In the genomic region with DNA sequence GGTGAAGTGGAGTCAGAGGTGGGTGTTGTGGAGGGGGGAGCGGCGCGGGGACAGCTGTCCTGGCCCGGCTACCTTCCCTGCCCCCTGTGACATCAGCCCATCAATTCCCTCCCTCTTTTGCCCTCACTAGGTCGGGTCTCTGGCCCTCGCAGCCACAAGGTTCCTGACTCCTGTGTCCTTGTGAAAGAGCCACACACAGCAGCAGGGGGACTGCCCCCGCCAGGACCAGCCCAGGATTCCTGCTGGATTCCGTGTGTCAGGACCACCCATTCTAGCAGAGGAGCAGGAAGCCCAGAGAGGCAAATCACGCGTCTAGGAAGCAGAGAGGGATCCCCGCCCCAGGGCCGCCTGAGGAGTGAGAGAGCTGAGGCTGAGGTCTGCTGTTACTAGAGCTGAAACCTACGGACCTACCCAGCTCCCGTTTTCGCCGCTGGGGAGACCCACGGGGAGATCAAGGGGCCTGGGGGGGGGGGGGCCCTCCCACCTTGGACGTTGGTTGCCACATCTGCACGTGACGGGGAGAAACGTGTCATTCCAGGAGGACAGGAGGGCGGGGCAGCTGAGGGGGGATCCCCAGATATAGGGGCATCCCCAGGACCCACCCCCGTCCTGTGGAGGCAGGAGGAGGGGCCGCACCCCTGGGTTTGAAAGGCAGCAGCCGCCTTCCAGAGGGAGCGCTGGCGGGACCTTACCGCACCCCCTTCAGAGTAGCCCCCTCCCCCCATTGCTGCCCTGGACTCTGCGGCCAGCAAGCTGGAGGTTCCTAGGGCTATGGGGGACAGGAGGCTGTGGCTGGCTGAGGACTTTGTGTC, we compare ENCODE assay signal across 8 cellular contexts. TPM values are rescaled to one million over a fixed set of nuclear protein-coding genes. Genes with fewer than 3 reads are reported as not detected.
DNase-seq lines count a peak whose midpoint lies in the region; ATAC-seq and TF ChIP-seq lines count a peak whose summit lies in the region.

No MANE protein-coding gene starts in this region.

- POLR2A ChIA-PET in activated CD4-positive, alpha-beta T cell treated with anti-CD3 and anti-CD28 coated beads for 36 hours (lab: Charles Lee): interaction anchor here (0.6 to 1.3 kb wide), 3 partner anchors 11 to 765 kb away, joined by 3 to 8 read pairs (median 4); no protein-coding TSS in a partner anchor
- POLR2A ChIA-PET in RWPE1 (lab: Yijun Ruan, JAX; ENCODE audit: low non-redundant PET): no interaction called here

- no peaks in the 10 kb centered on the region for H3K9me3 ChIP-seq in neural progenitor cell (ENCODE audit: low read depth)
- no peaks in the 10 kb centered on the region for H3K9me3 ChIP-seq in vagina
- no peaks in the 10 kb centered on the region for H3K9me3 ChIP-seq in HAP-1

- H3K4me3 Mint-ChIP-seq in activated CD4-positive, alpha-beta T cell treated with anti-CD3 and anti-CD28 coated beads for 36 hours: peak overlapping the region; percentile 62
- peak overlapping the region; percentile 79 for H3K4me3 Mint-ChIP-seq in neural progenitor cell

- H3K27ac ChIP-seq in RWPE1: peak overlapping the region; percentile 99
- H3K27ac ChIP-seq in neural progenitor cell: no peak overlapping the region
- peak overlapping the region; percentile 86 for H3K27ac ChIP-seq in vagina

- H3F3A ChIP-seq in neural progenitor cell (ENCODE audit: low read depth): peaks cover 31% of the 10 kb centered on the region

- H3K9me3 Mint-ChIP-seq in activated CD4-positive, alpha-beta T cell treated with anti-CD3 and anti-CD28 coated beads for 36 hours (ENCODE audit: low read depth): no peaks in the 10 kb centered on the region
- peaks cover 3% of the 10 kb centered on the region for H3K9me3 Mint-ChIP-seq in neural progenitor cell

- H3K79me2 ChIP-seq in neural progenitor cell (ENCODE audit: low read depth): no peaks in the 10 kb centered on the region

- TF ChIP-seq CTCF in RWPE1 (conservative IDR thresholded peaks at IDR 0.05; ENCODE audit: low read depth) (no peak), neural progenitor cell (IDR thresholded peaks at IDR 0.05) (no peak), vagina (IDR thresholded peaks at IDR 0.05) (no peak)

- H3K36me3 ChIP-seq in neural progenitor cell: no peaks in the 10 kb centered on the region
- H3K36me3 ChIP-seq in vagina: no peaks in the 10 kb centered on the region
- H3K36me3 ChIP-seq in HAP-1 (replicated peaks): no peaks in the 10 kb centered on the region

- no peak for TF ChIP-seq POLR2A in vagina (IDR thresholded peaks at IDR 0.05)

- in situ Hi-C loops in HAP-1 (cut with MboI; ENCODE audit: low sequenced_read_pairs): no loop called here

- H3K4me1 ChIP-seq in neural progenitor cell: peaks cover 38% of the 10 kb centered on the region
- peaks cover 51% of the 10 kb centered on the region for H3K4me1 ChIP-seq in vagina
- peaks cover 22% of the 10 kb centered on the region for H3K4me1 ChIP-seq in HAP-1

- H3K27me3 ChIP-seq in neural progenitor cell: no peaks in the 10 kb centered on the region
- no peaks in the 10 kb centered on the region for H3K27me3 ChIP-seq in vagina
- no peaks in the 10 kb centered on the region for H3K27me3 ChIP-seq in HAP-1 (ENCODE audit: low read depth)

- CTCF ChIA-PET in activated CD4-positive, alpha-beta T cell treated with anti-CD3 and anti-CD28 coated beads for 36 hours (lab: Charles Lee): interaction anchor here (0.5 to 1.1 kb wide), 3 partner anchors 12 to 802 kb away, joined by 3 to 5 read pairs (median 3); no protein-coding TSS in a partner anchor
- CTCF ChIA-PET in RWPE1 (lab: Yijun Ruan, JAX): interaction anchor here (0.6 kb wide), 1 partner anchor 21 kb away, joined by 4 read pairs; no protein-coding TSS in a partner anchor

- peak overlapping the region; percentile 49 for H3K4me3 ChIP-seq in neural progenitor cell
- H3K4me3 ChIP-seq in vagina: peak overlapping the region; percentile 45 to 61
- no peak overlapping the region; the same call in 1 of the 2 replicates for H3K4me3 ChIP-seq in HAP-1

- H3K36me3 Mint-ChIP-seq in activated CD4-positive, alpha-beta T cell treated with anti-CD3 and anti-CD28 coated beads for 36 hours (ENCODE audit: low read depth): no peaks in the 10 kb centered on the region
- peaks cover 2% of the 10 kb centered on the region for H3K36me3 Mint-ChIP-seq in neural progenitor cell

- H3K27ac Mint-ChIP-seq in activated CD4-positive, alpha-beta T cell treated with anti-CD3 and anti-CD28 coated beads for 36 hours: peak overlapping the region; percentile 47
- H3K27ac Mint-ChIP-seq in neural progenitor cell: peak overlapping the region; percentile 90

- intact Hi-C loops in activated CD4-positive, alpha-beta T cell treated with anti-CD3 and anti-CD28 coated beads for 36 hours (cut with DNase I, micrococcal nuclease): loop anchor here in 1 of 2 experiments (1.0 to 5.0 kb wide), 3 partner anchors 12 to 625 kb away; partner anchors contain the start of genes BRF1 and INF2
- intact Hi-C loops in vagina (cut with DNase I): no loop called here

- no peaks in the 10 kb centered on the region for H4K20me1 ChIP-seq in neural progenitor cell (ENCODE audit: low read depth)

- peak overlapping the region; percentile 81 for H3K4me2 ChIP-seq in neural progenitor cell

- H3K27me3 Mint-ChIP-seq in activated CD4-positive, alpha-beta T cell treated with anti-CD3 and anti-CD28 coated beads for 36 hours: no peaks in the 10 kb centered on the region
- peaks cover 4% of the 10 kb centered on the region for H3K27me3 Mint-ChIP-seq in neural progenitor cell (ENCODE audit: insufficient read depth, low read depth)

- ATAC-seq in activated CD4-positive, alpha-beta T cell treated with anti-CD3 and anti-CD28 coated beads for 36 hours: peak; percentile 59

- H3K9ac ChIP-seq in neural progenitor cell: no peak overlapping the region

- peak overlapping the region; percentile 73 for H2AFZ ChIP-seq in neural progenitor cell (replicated peaks)

- H3K4me1 Mint-ChIP-seq in activated CD4-positive, alpha-beta T cell treated with anti-CD3 and anti-CD28 coated beads for 36 hours: peaks cover 14% of the 10 kb centered on the region
- peaks cover 30% of the 10 kb centered on the region for H3K4me1 Mint-ChIP-seq in neural progenitor cell

- DNase-seq in activated CD4-positive, alpha-beta T cell treated with anti-CD3 and anti-CD28 coated beads for 36 hours: peak; percentile 80
- DNase-seq in activated CD4-positive, alpha-beta T cell treated with anti-CD3 and anti-CD28 coated beads, Interleukin-2, amount 50 U/mL, for 1 hour: no peak
- DNase-seq in RWPE1 (ENCODE audit: low spot score): no peak
- DNase-seq in ecto neural progenitor cell (ENCODE audit: low spot score): peak; percentile 75
- DNase-seq in neural progenitor cell (ENCODE audit: low spot score): peak; percentile 56
- DNase-seq in vagina (ENCODE audit: extremely low spot score in 2 of 2): no peak
- DNase-seq in HAP-1 (ENCODE audit: low spot score in 2 of 2): no peak
- no peak for DNase-seq in NCI-H187 treated with DMSO at 0.1 percent for 48 hours (lab: John Stamatoyannopoulos, UW)

RNA-seq across cellular contexts. Expression of gene INF2, which starts 12.5 kb away (rescaled TPM):
- 10 to 100 TPM; 60.8 to 66.0 TPM for total RNA-seq in activated CD4-positive, alpha-beta T cell treated with anti-CD3 and anti-CD28 coated beads for 36 hours
- total RNA-seq in neural progenitor cell (ENCODE audit: low replicate concordance): 7.8 and 24.0 TPM in 2 replicates
- total RNA-seq in vagina: 49.1 TPM

RNA-seq across cellular contexts. Expression of gene ADSS1, which starts 47.1 kb away (rescaled TPM):
- total RNA-seq in activated CD4-positive, alpha-beta T cell treated with anti-CD3 and anti-CD28 coated beads for 36 hours: 1 to 10 TPM; 2.2 to 3.2 TPM
- 25.3 and 26.4 TPM in 2 replicates for total RNA-seq in neural progenitor cell (ENCODE audit: low replicate concordance)
- total RNA-seq in vagina: 10.3 TPM

Comparison
In these comparisons a context has a peak if more than half of its experiments do, and no peak if none do; other contexts are left out.
1. DNase-seq: peak in activated CD4-positive, alpha-beta T cell treated with anti-CD3 and anti-CD28 coated beads for 36 hours (single experiment), ecto neural progenitor cell (single experiment) and neural progenitor cell (single experiment); none in activated CD4-positive, alpha-beta T cell treated with anti-CD3 and anti-CD28 coated beads, Interleukin-2, amount 50 U/mL, for 1 hour (single experiment), RWPE1 (single experiment), vagina (0 of 2), HAP-1 (0 of 2) and NCI-H187 treated with DMSO at 0.1 percent for 48 hours (single experiment).